Comparison of ENCODE assay signal across 23 cellular contexts in genomic region chr11:30579776-30580175, GRCh38. TPM values are rescaled to one million over a fixed set of nuclear protein-coding genes. Genes with fewer than 3 reads are reported as not detected.
"Had no signal": no experiment of that assay in that cellular context is flagged by ENCODE, and none has a peak within 500 bp of the region (broad histone marks: within the 10 kb centered on the region; RNA-seq: fewer than 3 reads in every experiment).

No MANE protein-coding gene starts in this region.

- H3K4me3 ChIP-seq: MG63 had no signal

- ATAC-seq: HepG2, Panc1, PC-3 had no signal

- H3K36me3 ChIP-seq: MG63 had no signal

- H3K9me3 ChIP-seq: MG63, SK-N-SH had no signal

- H3K9ac ChIP-seq: SK-N-SH had no signal

- H3K27ac ChIP-seq: RWPE1 had no signal

- H3K4me2 ChIP-seq: SK-N-SH had no signal

- DNase-seq: IMR-90; Karpas-422; KG1; MG63; NCI-H1092 treated with DMSO at 0.1 percent for 48 hours; NCI-H1436; NCI-H187; NCI-H2029; NCI-H2081 treated with DMSO at 0.1 percent for 48 hours; NCI-H2171; NCI-H226; NCI-H446; NCI-H510A; NCI-H524 treated with DMSO at 0.1 percent for 48 hours; NCI-H774; NK-92 treated with Interleukin-12 subunit alpha and Interleukin-12 subunit beta, amount 100 ng/mL, for 24 hours; PC-3; SHP77; SK-N-SH; SW 1271 had no signal

RNA-seq across cellular contexts. Expression of gene MPPED2, which starts 6.4 kb away (rescaled TPM):
- polyA plus RNA-seq: HepG2 had no signal
